9 cellular contexts compared by ENCODE assay signal in genomic region chr1:46180082-46180616, GRCh38. TPM values are rescaled to one million over a fixed set of nuclear protein-coding genes. Genes with fewer than 3 reads are reported as not detected.
DNase-seq lines count a peak whose midpoint lies in the region; ATAC-seq and TF ChIP-seq lines count a peak whose summit lies in the region.
"Had no signal": no experiment of that assay in that cellular context is flagged by ENCODE, and none has a peak within 500 bp of the region (broad histone marks: within the 10 kb centered on the region; RNA-seq: fewer than 3 reads in every experiment).

No MANE protein-coding gene starts in this region.

- H3K4me3 ChIP-seq in SK-N-SH (ENCODE audit: low read depth in 2 of 2, low read length in 1 of 2): no peak overlapping the region

- TF ChIP-seq CTCF in SK-N-SH (IDR thresholded peaks at IDR 0.05): peak; percentile 13; the same call in 1 of the 2 replicates
- no peak for TF ChIP-seq CTCF in natural killer cell (IDR thresholded peaks at IDR 0.05)

- H3K4me3 Mint-ChIP-seq in natural killer cell: no peak overlapping the region
- H3K4me3 Mint-ChIP-seq: activated naive CD8-positive, alpha-beta T cell had no signal

- TF ChIP-seq EP300 in Ishikawa (IDR thresholded peaks at IDR 0.05; ENCODE audit: borderline replicate concordance) (peak; percentile 44; the same call in 1 of the 2 replicates), SK-N-SH (IDR thresholded peaks at IDR 0.05; ENCODE audit: borderline replicate concordance in 1 of 2, low read depth in 1 of 2, low read length in 1 of 2) (no peak)

- no peak overlapping the region for H3K27ac ChIP-seq in SK-N-SH (ENCODE audit: low read depth in 2 of 2, low read length in 1 of 2)

- H3K9me3 Mint-ChIP-seq in natural killer cell: no peaks in the 10 kb centered on the region

- H3F3A ChIP-seq in SK-N-SH (replicated peaks; ENCODE audit: insufficient read depth): peaks cover 27% of the 10 kb centered on the region

- DNase-seq in DMS 273 (lab: John Stamatoyannopoulos, UW; ENCODE audit: unreplicated experiment) (peak; percentile 90), SK-N-SH (no peak), left lobe of liver (ENCODE audit: low spot score) (no peak), natural killer cell (no peak), GM03348 (ENCODE audit: low spot score) (no peak)
- DNase-seq in effector CD4-positive, alpha-beta T cell: no peak

- H3K27ac Mint-ChIP-seq in natural killer cell: no peak overlapping the region
- H3K27ac Mint-ChIP-seq: activated naive CD8-positive, alpha-beta T cell had no signal

- no peaks in the 10 kb centered on the region for H4K20me1 ChIP-seq in SK-N-SH (ENCODE audit: insufficient read depth)

- H3K9me3 ChIP-seq in SK-N-SH: no peaks in the 10 kb centered on the region

- peaks cover 23 to 26% of the 10 kb centered on the region in 2 experiments; a peak in 3 of 4 replicates for H3K4me1 ChIP-seq in SK-N-SH (ENCODE audit: control insufficient read depth in 1 of 2, insufficient read depth in 2 of 2, low read depth in 1 of 2, low read length in 1 of 2)

- 0 out of 2 replicates have a peak overlapping the region, but pooled peaks have one; percentile 97 for H2AFZ ChIP-seq in SK-N-SH (ENCODE audit: low read depth)

- H3K36me3 ChIP-seq in SK-N-SH (replicated peaks in 1 of 2; ENCODE audit: control insufficient read depth in 1 of 2, insufficient read depth in 2 of 2, low read length in 1 of 2): no peaks in the 10 kb centered on the region

- peak overlapping the region; percentile 47; the same call in 1 of the 2 replicates for H3K4me2 ChIP-seq in SK-N-SH

- no peaks in the 10 kb centered on the region for H3K79me2 ChIP-seq in SK-N-SH (ENCODE audit: insufficient read depth)

- ATAC-seq in left lobe of liver (peak; percentile 16), natural killer cell (no peak), HG02884 (IDR thresholded peaks at IDR 0.05; ENCODE audit: unreplicated experiment) (no peak)

- CTCF ChIA-PET in SK-N-SH (lab: Yijun Ruan, JAX): interaction anchor here (0.7 to 5.0 kb wide), 17 partner anchors 9 to 153 kb away, joined by 3 to 57 read pairs (median 5); partner anchors contain the start of gene PIK3R3

- TF ChIP-seq RAD21 in Ishikawa (IDR thresholded peaks at IDR 0.05; ENCODE audit: low read depth): peak; percentile 94
- 0 out of 2 replicates have a peak, but pooled peaks have one; percentile 7 for TF ChIP-seq RAD21 in SK-N-SH (IDR thresholded peaks at IDR 0.05; ENCODE audit: low read length)

- no peaks in the 10 kb centered on the region for H3K27me3 Mint-ChIP-seq in natural killer cell (ENCODE audit: low read depth in 2 of 2)
- H3K27me3 Mint-ChIP-seq: activated naive CD8-positive, alpha-beta T cell had no signal

- WGBS in SK-N-SH (ENCODE audit: low lambda C conversion rate): 97% methylated on average over 6 of the region's 12 CpGs

- intact Hi-C loops in natural killer cell (cut with micrococcal nuclease): no loop called here

- H3K27me3 ChIP-seq in SK-N-SH (ENCODE audit: insufficient read depth): no peaks in the 10 kb centered on the region

- no peaks in the 10 kb centered on the region for H3K9me2 ChIP-seq in SK-N-SH

- peaks cover 15 to 16% of the 10 kb centered on the region in 2 donors for H3K4me1 Mint-ChIP-seq in natural killer cell

- POLR2A ChIA-PET in SK-N-SH (lab: Yijun Ruan, JAX): no interaction called here

- H3K9ac ChIP-seq in SK-N-SH: no peak overlapping the region

- H3K36me3 Mint-ChIP-seq in natural killer cell: no peaks in the 10 kb centered on the region

TF ChIP-seq in Ishikawa, 13 proteins besides CTCF, POLR2A, EP300 and RAD21 (continues in another document):
- no peak for TF ChIP-seq ZBTB7A (IDR thresholded peaks at IDR 0.05; ENCODE audit: low read depth)
- no peak for TF ChIP-seq FOXM1 (IDR thresholded peaks at IDR 0.05; ENCODE audit: borderline replicate concordance, low read depth)
- TF ChIP-seq REST (IDR thresholded peaks at IDR 0.05; ENCODE audit: low read depth): no peak
- no peak for TF ChIP-seq TAF1 (IDR thresholded peaks at IDR 0.05; ENCODE audit: low read depth)
- TF ChIP-seq EGR1 (IDR thresholded peaks at IDR 0.05): no peak
- TF ChIP-seq CREB1 (IDR thresholded peaks at IDR 0.05; ENCODE audit: low read depth): no peak

TF ChIP-seq in SK-N-SH, 30 proteins besides CTCF, POLR2A, EP300 and RAD21:
- TF ChIP-seq GABPA (IDR thresholded peaks at IDR 0.05; ENCODE audit: low read depth) (no peak), RFX5 (IDR thresholded peaks at IDR 0.05; ENCODE audit: low read length) (no peak)

RNA-seq across cellular contexts. Expression of gene P3R3URF, which starts 3.9 kb away (rescaled TPM):
- polyA plus RNA-seq in SK-N-SH (2012; rRNA removed): not detected in 2 replicates
- not detected in 2 replicates for polyA plus RNA-seq in SK-N-SH (2012; cell fraction: cytosol; rRNA removed)
- not detected in 2 replicates for polyA plus RNA-seq in SK-N-SH (2012; cell fraction: nucleus; rRNA removed)
- not detected for total RNA-seq in left lobe of liver
- not detected for total RNA-seq in natural killer cell

RNA-seq across cellular contexts. Expression of gene TSPAN1, which starts 5.3 kb away (rescaled TPM):
- 12.2 and 13.9 TPM in 2 replicates for polyA plus RNA-seq in SK-N-SH (2012; rRNA removed)
- 9.8 and 13.5 TPM in 2 replicates for polyA plus RNA-seq in SK-N-SH (2012; cell fraction: cytosol; rRNA removed)
- 10.2 and 14.0 TPM in 2 replicates for polyA plus RNA-seq in SK-N-SH (2012; cell fraction: nucleus; rRNA removed)
- total RNA-seq in left lobe of liver (7.7 TPM), natural killer cell (not detected)

RNA-seq across cellular contexts. Expression of gene POMGNT1, which starts 18.1 kb away (rescaled TPM):
- 165 and 198 TPM in 2 replicates for polyA plus RNA-seq in SK-N-SH (2012; rRNA removed)
- polyA plus RNA-seq in SK-N-SH (2012; cell fraction: cytosol; rRNA removed): 92.0 and 140 TPM in 2 replicates
- 333 and 360 TPM in 2 replicates for polyA plus RNA-seq in SK-N-SH (2012; cell fraction: nucleus; rRNA removed)
- total RNA-seq in left lobe of liver (39.8 TPM), natural killer cell (10 to 100 TPM; 35.8 to 51.3 (median 47.0) TPM)

RNA-seq across cellular contexts. Expression of gene LURAP1, which starts 23.0 kb away (rescaled TPM):
- polyA plus RNA-seq in SK-N-SH (2012; rRNA removed): 4.6 and 5.1 TPM in 2 replicates
- polyA plus RNA-seq in SK-N-SH (2012; cell fraction: cytosol; rRNA removed): 2.4 and 2.9 TPM in 2 replicates
- polyA plus RNA-seq in SK-N-SH (2012; cell fraction: nucleus; rRNA removed): 7.8 and 9.1 TPM in 2 replicates
- total RNA-seq in left lobe of liver (0.40 TPM), natural killer cell (not detected)

RNA-seq across cellular contexts. Expression of gene PIK3R3, which starts 47.7 kb away (rescaled TPM):
- polyA plus RNA-seq in SK-N-SH (2012; rRNA removed): 4.0 and 6.2 TPM in 2 replicates
- polyA plus RNA-seq in SK-N-SH (2012; cell fraction: cytosol; rRNA removed): 6.1 and 6.2 TPM in 2 replicates
- polyA plus RNA-seq in SK-N-SH (2012; cell fraction: nucleus; rRNA removed): 5.0 and 8.1 TPM in 2 replicates
- total RNA-seq in left lobe of liver (3.1 TPM), natural killer cell (1 to 10 TPM; 5.2 to 6.2 (median 5.4) TPM)
